Comparison of ENCODE assay signal across 8 cellular contexts in the genomic region with DNA sequence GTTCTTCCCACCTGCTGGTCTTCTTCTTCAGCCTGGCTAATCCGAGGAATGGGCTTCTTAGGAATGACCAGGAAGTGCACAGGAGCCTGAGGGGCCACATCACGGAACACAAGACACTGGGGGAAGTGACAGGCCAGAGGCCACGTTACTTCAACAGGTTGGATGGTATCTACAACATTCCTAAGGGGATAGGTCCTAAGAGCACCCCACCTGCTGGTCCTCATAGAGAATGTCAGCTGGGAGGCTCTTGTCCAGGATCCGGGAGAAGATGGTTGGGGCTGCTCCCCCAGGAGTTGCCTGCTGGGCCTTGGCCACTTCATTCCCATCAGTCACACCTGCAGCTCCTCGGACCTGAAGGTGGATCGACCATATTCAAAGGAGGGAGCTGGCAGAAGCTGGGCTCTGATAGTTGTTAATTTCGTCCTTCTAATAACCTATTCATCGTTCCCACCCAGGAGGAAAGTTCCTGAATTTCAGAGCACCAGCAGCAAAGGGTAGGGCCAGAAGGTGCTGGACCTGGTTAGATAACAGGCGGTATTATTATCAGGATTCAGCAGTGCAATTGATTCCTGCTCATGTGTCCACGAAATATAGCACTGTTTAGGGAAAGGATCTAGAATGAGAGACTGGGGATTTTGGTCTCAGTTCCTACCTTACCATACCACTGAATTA. TPM values are rescaled to one million over a fixed set of nuclear protein-coding genes. Genes with fewer than 3 reads are reported as not detected.
DNase-seq lines count a peak whose midpoint lies in the region; ATAC-seq and TF ChIP-seq lines count a peak whose summit lies in the region.

No MANE protein-coding gene starts in this region.

- DNase-seq in COR-L47 (lab: John Stamatoyannopoulos, UW) (peak; percentile 51), astrocyte of the cerebellum (ENCODE audit: low read depth) (no peak), right lobe of liver (no peak), DMS114 treated with DMSO at 0.1 percent for 48 hours (lab: John Stamatoyannopoulos, UW; ENCODE audit: unreplicated experiment) (no peak), A172 (ENCODE audit: low spot score) (no peak), ureter (ENCODE audit: low spot score) (no peak)

- TF ChIP-seq POLR2A in right lobe of liver (IDR thresholded peaks at IDR 0.05) = no peak

- H3K9me3 ChIP-seq in HUES6 (ENCODE audit: control insufficient read depth, insufficient read depth, low read depth, low read length) (no peaks in the 10 kb centered on the region), right lobe of liver (no peaks in the 10 kb centered on the region)

- H3K9ac ChIP-seq in HUES6 (ENCODE audit: low read length) = no peak overlapping the region

- H3K27ac ChIP-seq in HUES6 (ENCODE audit: low read depth, low read length) (no peak overlapping the region), right lobe of liver (peak overlapping the region; percentile 98 to 100 (median 99))

- intact Hi-C loops in right lobe of liver (cut with DNase I) = no loop called here

- H3K36me3 ChIP-seq in HUES6 (ENCODE audit: control insufficient read depth, insufficient read depth, low read length) (no peaks in the 10 kb centered on the region), right lobe of liver (no peaks in the 10 kb centered on the region)

- in situ Hi-C loops in astrocyte of the cerebellum (cut with HindIII; ENCODE audit: low sequenced_read_pairs) = loop anchor here (5.0 kb wide), 1 partner anchor 66 kb away; a partner anchor contains a TSS

- 45% methylated on average over 6 of the region's 10 CpGs for WGBS in right lobe of liver (ENCODE audit: insufficient coverage, low coverage, low lambda C conversion rate, missing lambda C conversion rate)

- no peak for ATAC-seq in right lobe of liver
- no peak for ATAC-seq in HG02981 (IDR thresholded peaks at IDR 0.05; ENCODE audit: unreplicated experiment)

- H3K4me3 ChIP-seq in HUES6 (ENCODE audit: low read depth, low read length) = peak overlapping the region; percentile 75; the same call in 1 of the 2 replicates
- no peak overlapping the region for H3K4me3 ChIP-seq in astrocyte of the cerebellum (ENCODE audit: low read depth, low read length)
- peak overlapping the region; percentile 74 to 100 (median 80) for H3K4me3 ChIP-seq in right lobe of liver

- H3K27me3 ChIP-seq in HUES6 (ENCODE audit: control insufficient read depth, insufficient read depth, low read length) (no peaks in the 10 kb centered on the region), right lobe of liver (no peaks in the 10 kb centered on the region)

- peaks cover 13% of the 10 kb centered on the region for H3K4me1 ChIP-seq in HUES6 (ENCODE audit: control insufficient read depth, insufficient read depth, low read length)
- H3K4me1 ChIP-seq in right lobe of liver = peaks cover 0 to 27% (median 17%) of the 10 kb centered on the region in 4 donors

- TF ChIP-seq CTCF in astrocyte of the cerebellum (IDR thresholded peaks at IDR 0.05; ENCODE audit: low read depth, low read length, missing control alignments) (peak; percentile 30), right lobe of liver (IDR thresholded peaks at IDR 0.05) (peak; percentile 11 to 23 (median 17))

RNA-seq across cellular contexts. Expression of a gene that starts 1.3 kb away (rescaled TPM):
- 10 to 100 TPM; 46.0 to 86.3 (median 67.1) TPM for total RNA-seq in right lobe of liver
- total RNA-seq in A172 (2014; rRNA removed; shearing (Covaris generic)) = 36.3 and 49.2 TPM in 2 replicates
- total RNA-seq in ureter = 40.5 TPM

RNA-seq across cellular contexts. Expression of a gene that starts 1.5 kb away (rescaled TPM):
- total RNA-seq in right lobe of liver (1 to 10 TPM in 1 of 6 experiments, under 1 TPM in 2, not detected in 3; 0.42 to 1.3 (median 0.80) TPM), ureter (6.4 TPM)
- total RNA-seq in A172 (2014; rRNA removed; shearing (Covaris generic)) = 0.21 and 0.29 TPM in 2 replicates

RNA-seq across cellular contexts. Expression of a gene that starts 15.0 kb away (rescaled TPM):
- total RNA-seq in right lobe of liver = not detected
- total RNA-seq in A172 (2014; rRNA removed; shearing (Covaris generic)) = not detected in 2 replicates
- 0.26 TPM for total RNA-seq in ureter

RNA-seq across cellular contexts. Expression of a gene that starts 15.5 kb away (rescaled TPM):
- total RNA-seq in right lobe of liver (1 to 10 TPM; 1.7 to 4.7 (median 3.5) TPM), ureter (32.3 TPM)
- total RNA-seq in A172 (2014; rRNA removed; shearing (Covaris generic)) = 1.6 and 2.7 TPM in 2 replicates

RNA-seq across cellular contexts. Expression of a gene that starts 22.2 kb away (rescaled TPM):
- total RNA-seq in right lobe of liver (10 to 100 TPM in 5 of 6 experiments, 1 to 10 TPM in 1; 2.8 to 34.5 (median 13.1) TPM), ureter (21.8 TPM)
- total RNA-seq in A172 (2014; rRNA removed; shearing (Covaris generic)) = 1.9 and 2.1 TPM in 2 replicates
